ENCODE assay signal across 9 cellular contexts in genomic region chr3:128497305-128498126, GRCh38. TPM values are rescaled to one million over a fixed set of nuclear protein-coding genes. Genes with fewer than 3 reads are reported as not detected.
A peak's percentile ranks its signal among the peaks of the same experiment; 100 is the strongest.
DNase-seq lines count a peak whose midpoint lies in the region; ATAC-seq and TF ChIP-seq lines count a peak whose summit lies in the region.
"Had no signal": no experiment of that assay in that cellular context is flagged by ENCODE, and none has a peak within 500 bp of the region (broad histone marks: within the 10 kb centered on the region; RNA-seq: fewer than 3 reads in every experiment).

No MANE protein-coding gene starts in this region.

- H3K4me2 ChIP-seq in parathyroid adenoma (ENCODE audit: low read length) = peak overlapping the region; percentile 74

- H2AFZ ChIP-seq in parathyroid adenoma = peak overlapping the region; percentile 82

- TF ChIP-seq CTCF in LNCAP (IDR thresholded peaks at IDR 0.05) (peak; percentile 89), parathyroid adenoma (IDR thresholded peaks at IDR 0.05) (peak; percentile 61), tibial nerve (IDR thresholded peaks at IDR 0.05) (peak; percentile 48 to 90 (median 67))

- H3K4me3 ChIP-seq in parathyroid adenoma (ENCODE audit: low read depth, low read length) (peak overlapping the region; percentile 49), tibial nerve (peak overlapping the region; percentile 33 to 54 (median 45))

- H3K9me3 ChIP-seq in parathyroid adenoma (ENCODE audit: control insufficient read depth, low read length) (no peaks in the 10 kb centered on the region), tibial nerve (no peaks in the 10 kb centered on the region)

- H3K27me3 ChIP-seq in parathyroid adenoma (ENCODE audit: control insufficient read depth, insufficient read depth, low read length) (no peaks in the 10 kb centered on the region), tibial nerve (peaks cover 10 to 95% of the 10 kb centered on the region in 2 donors)

- H3K79me2 ChIP-seq in parathyroid adenoma = no peaks in the 10 kb centered on the region

- peaks cover 10% of the 10 kb centered on the region for H3K4me1 ChIP-seq in parathyroid adenoma
- H3K4me1 ChIP-seq in tibial nerve = peaks cover 0 to 29% (median 14%) of the 10 kb centered on the region in 4 donors

- H3K9ac ChIP-seq in parathyroid adenoma = no peak overlapping the region

- no peak for TF ChIP-seq POLR2A in tibial nerve (IDR thresholded peaks at IDR 0.05)

- WGBS in tibial nerve, 2 donors = 3 to 5% methylated on average over 37 to 60 of the region's 77 CpGs

- H3K27ac ChIP-seq in parathyroid adenoma = no peak overlapping the region
- H3K27ac ChIP-seq in tibial nerve = no peak overlapping the region

- ATAC-seq in GM21390 (IDR thresholded peaks at IDR 0.05; ENCODE audit: unreplicated experiment) = no peak

- DNase-seq in DMS 273 (lab: John Stamatoyannopoulos, UW; ENCODE audit: unreplicated experiment) (peak; percentile 94), SHP77 (lab: John Stamatoyannopoulos, UW) (peak; percentile 39 to 70), activated gamma-delta T cell (lab: John Stamatoyannopoulos, UW) (peak; percentile 31), glomerular visceral epithelial cell (ENCODE audit: extremely low spot score) (peak; percentile 38), tibial nerve (ENCODE audit: low spot score in 2 of 2) (no peak)

- H3K36me3 ChIP-seq in parathyroid adenoma (ENCODE audit: control insufficient read depth, insufficient read depth, low read length) (no peaks in the 10 kb centered on the region), tibial nerve (no peaks in the 10 kb centered on the region)

- TF ChIP-seq EP300 in tibial nerve (IDR thresholded peaks at IDR 0.05) = no peak

RNA-seq across cellular contexts. Expression of gene GATA2, which starts 4.5 kb away (rescaled TPM):
- total RNA-seq in tibial nerve = 10 to 100 TPM in 3 of 4 donors, 1 to 10 TPM in 1; 8.1 to 24.7 (median 15.9) TPM
- total RNA-seq: T-helper 2 cell treated with Interferon-gamma antibody and Interleukin-4, amounts not matched to agents 100 ng/mL and 5 ng/mL, for 36 hours had no signal

RNA-seq across cellular contexts. Expression of gene DNAJB8, which starts 30.8 kb away (rescaled TPM):
- not detected for total RNA-seq in tibial nerve
- total RNA-seq: T-helper 2 cell treated with Interferon-gamma antibody and Interleukin-4, amounts not matched to agents 100 ng/mL and 5 ng/mL, for 36 hours had no signal

Comparison
In these comparisons a context has a peak if more than half of its experiments do, and no peak if none do; other contexts are left out.
1. DNase-seq: peak in DMS 273 (single experiment), SHP77 (2 of 2), activated gamma-delta T cell (single experiment) and glomerular visceral epithelial cell (single experiment); none in tibial nerve (0 of 2).
2. Peak in every context shown above with its lines, with median percentiles within 50 percentile points of each other: CTCF ChIP-seq.